In the genomic region with DNA sequence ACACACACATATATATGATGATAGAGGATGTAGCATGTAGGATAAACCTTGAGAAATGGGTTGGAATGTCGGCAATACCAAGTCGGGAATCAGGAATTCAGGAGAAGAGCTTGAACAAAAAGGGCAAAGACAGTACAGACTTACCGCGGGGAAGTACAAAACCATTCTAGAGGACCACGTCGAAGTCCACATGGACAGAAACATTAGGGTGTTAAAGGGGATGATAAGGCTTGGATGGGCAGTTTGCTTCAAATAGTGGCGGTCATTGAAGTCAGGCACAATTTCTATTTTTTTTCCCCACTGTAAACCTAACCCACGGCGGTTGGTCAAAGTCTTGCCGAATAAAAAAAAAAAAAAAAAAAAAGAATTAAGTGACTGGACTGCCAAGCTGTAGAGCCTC, we compare ENCODE assay signal across 8 cellular contexts. TPM values are rescaled to one million over a fixed set of nuclear protein-coding genes. Genes with fewer than 3 reads are reported as not detected.
A peak's percentile ranks its signal among the peaks of the same experiment; 100 is the strongest.
DNase-seq lines count a peak whose midpoint lies in the region; ATAC-seq and TF ChIP-seq lines count a peak whose summit lies in the region.

No MANE protein-coding gene starts in this region.

- peaks cover 5 to 30% (median 27%) of the 10 kb centered on the region in 11 experiments for H3K36me3 ChIP-seq in BLaER1 treated with 17β-estradiol and CSF1 and Interleukin-3, amounts not matched to agents 10 nM and 100 nM
- H3K36me3 ChIP-seq in KOPT-K1 (ENCODE audit: insufficient read depth, low read length) = peaks cover 9% of the 10 kb centered on the region

- no peak overlapping the region for H3K27ac Mint-ChIP-seq in central memory CD8-positive, alpha-beta T cell (ENCODE audit: low read depth)
- peak overlapping the region; percentile 52 to 92 for H3K27ac Mint-ChIP-seq in natural killer cell

- intact Hi-C loops in natural killer cell (cut with micrococcal nuclease) (no loop called here), left colon (cut with DNase I, micrococcal nuclease) (no loop called here)

- H3K9ac ChIP-seq in BLaER1 treated with 17β-estradiol and CSF1 and Interleukin-3, amounts not matched to agents 10 nM and 100 nM = peak overlapping the region; percentile 77 to 87 (median 85)

- H3K9me3 Mint-ChIP-seq in central memory CD8-positive, alpha-beta T cell = no peaks in the 10 kb centered on the region
- no peaks in the 10 kb centered on the region for H3K9me3 Mint-ChIP-seq in natural killer cell

- ATAC-seq in central memory CD8-positive, alpha-beta T cell (replicated peaks; ENCODE audit: extremely low read depth, poor library complexity, severe bottlenecking) = no peak
- ATAC-seq in natural killer cell (no peak), foreskin keratinocyte (no peak), left colon (no peak)

- H4K20me1 ChIP-seq in BLaER1 treated with 17β-estradiol and CSF1 and Interleukin-3, amounts not matched to agents 10 nM and 100 nM = peaks cover 21 to 36% (median 30%) of the 10 kb centered on the region in 11 experiments; a peak in 20 of 22 replicates

- H3K4me2 ChIP-seq in BLaER1 treated with 17β-estradiol and CSF1 and Interleukin-3, amounts not matched to agents 10 nM and 100 nM = peak overlapping the region; percentile 77 to 95 (median 90)

- peaks cover 11% of the 10 kb centered on the region for H3K36me3 Mint-ChIP-seq in central memory CD8-positive, alpha-beta T cell (ENCODE audit: insufficient read depth)
- H3K36me3 Mint-ChIP-seq in natural killer cell = no peaks in the 10 kb centered on the region

- H3K4me3 ChIP-seq in BLaER1 treated with 17β-estradiol and CSF1 and Interleukin-3, amounts not matched to agents 10 nM and 100 nM = peak overlapping the region; percentile 63 to 83 (median 77)

- H3K27me3 ChIP-seq in BLaER1 treated with 17β-estradiol and CSF1 and Interleukin-3, amounts not matched to agents 10 nM and 100 nM = no peaks in the 10 kb centered on the region
- H3K27me3 ChIP-seq in foreskin keratinocyte = no peaks in the 10 kb centered on the region

- peaks cover 29 to 41% (median 33%) of the 10 kb centered on the region in 10 experiments for H3K4me1 ChIP-seq in BLaER1 treated with 17β-estradiol and CSF1 and Interleukin-3, amounts not matched to agents 10 nM and 100 nM
- peaks cover 11% of the 10 kb centered on the region for H3K4me1 ChIP-seq in foreskin keratinocyte

- TF ChIP-seq CTCF in natural killer cell (IDR thresholded peaks at IDR 0.05) (no peak), foreskin keratinocyte (conservative IDR thresholded peaks at IDR 0.05) (no peak)

- no peaks in the 10 kb centered on the region for H3K27me3 Mint-ChIP-seq in central memory CD8-positive, alpha-beta T cell
- H3K27me3 Mint-ChIP-seq in natural killer cell (ENCODE audit: low read depth in 2 of 2) = no peaks in the 10 kb centered on the region

- H3K27ac ChIP-seq in BLaER1 treated with 17β-estradiol and CSF1 and Interleukin-3, amounts not matched to agents 10 nM and 100 nM = peak overlapping the region in 10 of 11 experiments; percentile 72 to 87 (median 82); a peak in 20 of 22 replicates
- H3K27ac ChIP-seq in KOPT-K1 (ENCODE audit: low read depth, low read length, poor library complexity, severe bottlenecking) (peak overlapping the region; percentile 72), foreskin keratinocyte (no peak overlapping the region)

- no peak for DNase-seq in central memory CD8-positive, alpha-beta T cell (ENCODE audit: low spot score in 2 of 2)
- no peak for DNase-seq in natural killer cell
- DNase-seq in NAMALWA (ENCODE audit: low spot score) = no peak
- DNase-seq in foreskin keratinocyte = no peak
- no peak for DNase-seq in NCI-H1092 (lab: John Stamatoyannopoulos, UW)
- no peak for DNase-seq in left colon

- peaks cover 6 to 23% (median 17%) of the 10 kb centered on the region in 11 experiments; a peak in 20 of 22 replicates for H3K9me3 ChIP-seq in BLaER1 treated with 17β-estradiol and CSF1 and Interleukin-3, amounts not matched to agents 10 nM and 100 nM (replicated peaks in 1 of 11)
- peaks cover 9% of the 10 kb centered on the region for H3K9me3 ChIP-seq in KOPT-K1 (ENCODE audit: insufficient read depth, low read length, poor library complexity, severe bottlenecking)

- peaks cover 38% of the 10 kb centered on the region for H3K4me1 Mint-ChIP-seq in central memory CD8-positive, alpha-beta T cell
- H3K4me1 Mint-ChIP-seq in natural killer cell = peaks cover 34 to 47% of the 10 kb centered on the region in 2 donors

- H3K4me3 Mint-ChIP-seq in central memory CD8-positive, alpha-beta T cell = peak overlapping the region; percentile 84
- H3K4me3 Mint-ChIP-seq in natural killer cell = peak overlapping the region; percentile 91

RNA-seq across cellular contexts. Expression of a gene that starts 0.8 kb away (rescaled TPM):
- 10 to 100 TPM; 16.9 to 25.9 (median 23.4) TPM for total RNA-seq in natural killer cell
- total RNA-seq in foreskin keratinocyte = 30.8 and 32.3 TPM in 2 replicates
- 16.1 and 18.5 TPM in 2 replicates for polyA plus RNA-seq in foreskin keratinocyte
- total RNA-seq in left colon = 10 to 100 TPM; 29.6 to 33.1 TPM
